ENCODE assay signal across 8 cellular contexts in genomic region chr2:54456526-54457325, GRCh38. TPM values are rescaled to one million over a fixed set of nuclear protein-coding genes. Genes with fewer than 3 reads are reported as not detected.
DNase-seq lines count a peak whose midpoint lies in the region; ATAC-seq and TF ChIP-seq lines count a peak whose summit lies in the region.

No MANE protein-coding gene starts in this region.

- no peaks in the 10 kb centered on the region for H3K9me3 ChIP-seq in SJCRH30 (replicated peaks)

- no peaks in the 10 kb centered on the region for H3K36me3 Mint-ChIP-seq in activated naive CD4-positive, alpha-beta T cell treated with anti-CD3 and anti-CD28 coated beads, Interleukin-2, amount 10 ng/mL, durations not matched to agents 7 days and 5 days
- H3K36me3 Mint-ChIP-seq in chondrocyte (ENCODE audit: low read depth): no peaks in the 10 kb centered on the region

- peak overlapping the region; percentile 70 for H3K4me3 Mint-ChIP-seq in activated naive CD4-positive, alpha-beta T cell treated with anti-CD3 and anti-CD28 coated beads, Interleukin-2, amount 10 ng/mL, durations not matched to agents 7 days and 5 days
- peak overlapping the region; percentile 98 for H3K4me3 Mint-ChIP-seq in chondrocyte (ENCODE audit: unreplicated experiment)
- H3K4me3 Mint-ChIP-seq in stimulated activated naive CD8-positive, alpha-beta T cell treated with anti-CD3 and anti-CD28 coated beads, Interleukin-15, amount 100 ng/mL, for 72 hours: peak overlapping the region; percentile 82 to 96

- H3K9me3 Mint-ChIP-seq in activated naive CD4-positive, alpha-beta T cell treated with anti-CD3 and anti-CD28 coated beads, Interleukin-2, amount 10 ng/mL, durations not matched to agents 7 days and 5 days: no peaks in the 10 kb centered on the region
- no peaks in the 10 kb centered on the region for H3K9me3 Mint-ChIP-seq in chondrocyte (ENCODE audit: low read depth)
- no peaks in the 10 kb centered on the region for H3K9me3 Mint-ChIP-seq in stimulated activated naive CD8-positive, alpha-beta T cell treated with anti-CD3 and anti-CD28 coated beads, Interleukin-15, amount 100 ng/mL, for 72 hours

- TF ChIP-seq CTCF in chondrocyte (IDR thresholded peaks at IDR 0.05): peak; percentile 19

- peaks cover 13% of the 10 kb centered on the region for H3K4me1 ChIP-seq in SJCRH30

- H3K27ac ChIP-seq in SJCRH30: peak overlapping the region; percentile 97

- peaks cover 6% of the 10 kb centered on the region for H3K36me3 ChIP-seq in SJCRH30

- H3K4me1 Mint-ChIP-seq in activated naive CD4-positive, alpha-beta T cell treated with anti-CD3 and anti-CD28 coated beads, Interleukin-2, amount 10 ng/mL, durations not matched to agents 7 days and 5 days: peaks cover 17% of the 10 kb centered on the region
- H3K4me1 Mint-ChIP-seq in chondrocyte (ENCODE audit: low read depth): peaks cover 46% of the 10 kb centered on the region
- peaks cover 21% of the 10 kb centered on the region for H3K4me1 Mint-ChIP-seq in stimulated activated naive CD8-positive, alpha-beta T cell treated with anti-CD3 and anti-CD28 coated beads, Interleukin-15, amount 100 ng/mL, for 72 hours

- intact Hi-C loops in left colon (cut with DNase I, micrococcal nuclease): no loop called here

- CTCF ChIA-PET in activated naive CD4-positive, alpha-beta T cell treated with anti-CD3 and anti-CD28 coated beads, Interleukin-2, amount 10 ng/mL, durations not matched to agents 7 days and 5 days (lab: Charles Lee): interaction anchor here (0.8 kb wide), 1 partner anchor 10 kb away, joined by 3 read pairs; no protein-coding TSS in a partner anchor

- H3K27me3 ChIP-seq in SJCRH30: no peaks in the 10 kb centered on the region

- DNase-seq in activated naive CD4-positive, alpha-beta T cell treated with anti-CD3 and anti-CD28 coated beads, Interleukin-2, amount 10 ng/mL, durations not matched to agents 7 days and 5 days: peak; percentile 27
- DNase-seq in activated naive CD4-positive, alpha-beta T cell treated with Interleukin-2 at 50 U/mL for 16 hours: no peak
- DNase-seq in SJCRH30: peak; percentile 57 to 76
- no peak for DNase-seq in chondrocyte (ENCODE audit: low spot score)
- DNase-seq in left colon: peak in 1 of 2 donors; percentile 26
- peak; percentile 14 to 32 for DNase-seq in stimulated activated naive CD8-positive, alpha-beta T cell treated with anti-CD3 and anti-CD28 coated beads, Interleukin-15, amount 100 ng/mL, for 72 hours
- DNase-seq in DMS153 (lab: John Stamatoyannopoulos, UW): no peak

- peak overlapping the region; percentile 80 for H3K4me3 ChIP-seq in SJCRH30

- H3K27me3 Mint-ChIP-seq in activated naive CD4-positive, alpha-beta T cell treated with anti-CD3 and anti-CD28 coated beads, Interleukin-2, amount 10 ng/mL, durations not matched to agents 7 days and 5 days: peaks cover 67% of the 10 kb centered on the region
- no peaks in the 10 kb centered on the region for H3K27me3 Mint-ChIP-seq in chondrocyte (ENCODE audit: low read depth)
- peaks cover 73% of the 10 kb centered on the region for H3K27me3 Mint-ChIP-seq in stimulated activated naive CD8-positive, alpha-beta T cell treated with anti-CD3 and anti-CD28 coated beads, Interleukin-15, amount 100 ng/mL, for 72 hours

- ATAC-seq in HG03354 (IDR thresholded peaks at IDR 0.05; ENCODE audit: poor library complexity, severe bottlenecking, unreplicated experiment) (peak; percentile 60), left colon (peak; percentile 46)
- ATAC-seq in stimulated activated naive CD8-positive, alpha-beta T cell treated with anti-CD3 and anti-CD28 coated beads, Interleukin-15, amount 100 ng/mL, for 72 hours: peak; percentile 66

- H3K27ac Mint-ChIP-seq in activated naive CD4-positive, alpha-beta T cell treated with anti-CD3 and anti-CD28 coated beads, Interleukin-2, amount 10 ng/mL, durations not matched to agents 7 days and 5 days: no peak overlapping the region
- peak overlapping the region; percentile 98 for H3K27ac Mint-ChIP-seq in chondrocyte (ENCODE audit: unreplicated experiment)
- no peak overlapping the region for H3K27ac Mint-ChIP-seq in stimulated activated naive CD8-positive, alpha-beta T cell treated with anti-CD3 and anti-CD28 coated beads, Interleukin-15, amount 100 ng/mL, for 72 hours

RNA-seq across cellular contexts. Expression of gene SPTBN1, which starts 0.6 kb away (rescaled TPM):
- 258 and 260 TPM in 2 replicates for total RNA-seq in SJCRH30 (2014; rRNA removed; shearing (Covaris generic))
- 275 to 297 TPM (median 293 TPM) in 3 replicates for total RNA-seq in chondrocyte
- 100 to 1,000 TPM; 321 to 326 TPM for total RNA-seq in left colon

Comparison
In these comparisons a context has a peak if more than half of its experiments do, and no peak if none do; other contexts are left out.
1. DNase-seq: peak in activated naive CD4-positive, alpha-beta T cell treated with anti-CD3 and anti-CD28 coated beads, Interleukin-2, amount 10 ng/mL, durations not matched to agents 7 days and 5 days (single experiment), SJCRH30 (2 of 2) and stimulated activated naive CD8-positive, alpha-beta T cell treated with anti-CD3 and anti-CD28 coated beads, Interleukin-15, amount 100 ng/mL, for 72 hours (2 of 2); none in activated naive CD4-positive, alpha-beta T cell treated with Interleukin-2 at 50 U/mL for 16 hours (single experiment), chondrocyte (single experiment) and DMS153 (single experiment).
2. Peak in every context shown above with its lines, with median percentiles within 50 percentile points of each other: H3K4me3 Mint-ChIP-seq and ATAC-seq.